ENCODE assay signal across 1 cellular context in genomic region chr7:101233907-101234547, GRCh38.
A peak's percentile ranks its signal among the peaks of the same experiment; 100 is the strongest.
TF ChIP-seq lines count a peak whose summit lies in the region.

No MANE protein-coding gene starts in this region.

TF ChIP-seq in K562, 482 proteins besides CTCF, POLR2A, EP300 and RAD21 (continued from another document):
- TF ChIP-seq NCOA4 (IDR thresholded peaks at IDR 0.05; ENCODE audit: partially characterized antibody) = no peak
- TF ChIP-seq ETS1 (conservative IDR thresholded peaks at IDR 0.05; ENCODE audit: control insufficient read depth, low read depth, low read length) = peak; percentile 85; the same call in 1 of the 2 replicates
- no peak for TF ChIP-seq KAT7 (CRISPR knock-in tag; IDR thresholded peaks at IDR 0.05; ENCODE audit: borderline replicate concordance)
- TF ChIP-seq HMG20A (CRISPR knock-in tag; conservative IDR thresholded peaks at IDR 0.05) = no peak
- no peak for TF ChIP-seq ADNP (tag; IDR thresholded peaks at IDR 0.05)
- no peak for TF ChIP-seq ATF6 (CRISPR knock-in tag; IDR thresholded peaks at IDR 0.05)
- no peak for TF ChIP-seq ZNF561 (CRISPR knock-in tag; conservative IDR thresholded peaks at IDR 0.05)
- TF ChIP-seq ZNF197 (CRISPR knock-in tag; IDR thresholded peaks at IDR 0.05; ENCODE audit: low read depth) = no peak
- TF ChIP-seq HBP1 (CRISPR knock-in tag; IDR thresholded peaks at IDR 0.05) = peak; percentile 62; the same call in 1 of the 2 replicates
- no peak for TF ChIP-seq WHSC1 (IDR thresholded peaks at IDR 0.05; ENCODE audit: low read length)
- TF ChIP-seq SMC3 (conservative IDR thresholded peaks at IDR 0.05; ENCODE audit: insufficient read depth, low read depth, low read length) = no peak; the same call in 1 of the 2 replicates
- 0 out of 2 replicates have a peak, but pooled peaks have one; percentile 39 for TF ChIP-seq SMAD4 (CRISPR knock-in tag; conservative IDR thresholded peaks at IDR 0.05)
